8 cellular contexts compared by ENCODE assay signal in genomic region chrX:13090261-13091110, GRCh38. TPM values are rescaled to one million over a fixed set of nuclear protein-coding genes. Genes with fewer than 3 reads are reported as not detected.
A peak's percentile ranks its signal among the peaks of the same experiment; 100 is the strongest.
DNase-seq lines count a peak whose midpoint lies in the region; ATAC-seq and TF ChIP-seq lines count a peak whose summit lies in the region.

No MANE protein-coding gene starts in this region.

- peaks cover 81% of the 10 kb centered on the region for H3K4me1 Mint-ChIP-seq in activated CD8-positive, alpha-beta T cell treated with anti-CD3 and anti-CD28 coated beads for 36 hours (ENCODE audit: low read depth)
- H3K4me1 Mint-ChIP-seq in progenitor cell of endocrine pancreas (ENCODE audit: low read depth) = peaks cover 1% of the 10 kb centered on the region

- peak overlapping the region; percentile 97 for H3K27ac Mint-ChIP-seq in activated CD8-positive, alpha-beta T cell treated with anti-CD3 and anti-CD28 coated beads for 36 hours
- no peak overlapping the region for H3K27ac Mint-ChIP-seq in progenitor cell of endocrine pancreas

- ATAC-seq in activated CD4-positive, CD25-positive, alpha-beta regulatory T cell treated with anti-CD3 and anti-CD28 coated beads, Interleukin-2, amount 50 U/mL, for 24 hours = peak; percentile 9 to 25
- peak; percentile 26 for ATAC-seq in activated CD8-positive, alpha-beta T cell treated with anti-CD3 and anti-CD28 coated beads for 36 hours
- ATAC-seq in HG02884 (IDR thresholded peaks at IDR 0.05; ENCODE audit: unreplicated experiment) = no peak

- H3K4me3 ChIP-seq in BE2C (ENCODE audit: low read depth, low read length) = no peak overlapping the region

- no peaks in the 10 kb centered on the region for H3K27me3 Mint-ChIP-seq in activated CD8-positive, alpha-beta T cell treated with anti-CD3 and anti-CD28 coated beads for 36 hours
- H3K27me3 Mint-ChIP-seq in progenitor cell of endocrine pancreas = no peaks in the 10 kb centered on the region

- no peaks in the 10 kb centered on the region for H3K9me3 ChIP-seq in BE2C

- no peak for TF ChIP-seq CTCF in activated CD8-positive, alpha-beta T cell treated with anti-CD3 and anti-CD28 coated beads for 36 hours (IDR thresholded peaks at IDR 0.05)
- TF ChIP-seq CTCF in BE2C (IDR thresholded peaks at IDR 0.05; ENCODE audit: low read depth, low read length) (no peak), progenitor cell of endocrine pancreas (IDR thresholded peaks at IDR 0.05; ENCODE audit: unreplicated experiment) (no peak)

- no peaks in the 10 kb centered on the region for H3K36me3 ChIP-seq in BE2C

- intact Hi-C loops in activated CD8-positive, alpha-beta T cell treated with anti-CD3 and anti-CD28 coated beads for 36 hours (cut with micrococcal nuclease) = loop anchor here (10.0 kb wide), 2 partner anchors 74 to 164 kb away; no protein-coding TSS in a partner anchor

- H3K27ac ChIP-seq in substantia nigra (ENCODE audit: low read depth, low read length, poor library complexity, severe bottlenecking) = peak overlapping the region; percentile 43

- POLR2A ChIA-PET in activated CD8-positive, alpha-beta T cell treated with anti-CD3 and anti-CD28 coated beads for 36 hours (lab: Charles Lee) = interaction anchor here (0.8 to 19.9 kb wide), 14 partner anchors 14 to 141 kb away, joined by 3 to 333 read pairs (median 5); partner anchors contain the start of gene TMSB4X

- H3K27me3 ChIP-seq in BE2C = no peaks in the 10 kb centered on the region

- CTCF ChIA-PET in activated CD8-positive, alpha-beta T cell treated with anti-CD3 and anti-CD28 coated beads for 36 hours (lab: Charles Lee) = interaction anchor here (0.6 to 5.4 kb wide), 12 partner anchors 9 to 398 kb away, joined by 3 to 47 read pairs (median 7); no protein-coding TSS in a partner anchor

- no peak for DNase-seq in activated CD4-positive, CD25-positive, alpha-beta regulatory T cell (lab: John Stamatoyannopoulos, UW)
- DNase-seq in activated CD8-positive, alpha-beta T cell treated with anti-CD3 and anti-CD28 coated beads for 36 hours = peak; percentile 46
- peak; percentile 81 for DNase-seq in iris pigment epithelial cell (ENCODE audit: low read depth)
- peak in 3 of 49 donors; percentile 1 to 19 (median 3) for DNase-seq in substantia nigra (lab: John Stamatoyannopoulos, UW)
- DNase-seq in BE2C = no peak
- DNase-seq in progenitor cell of endocrine pancreas (ENCODE audit: low spot score, unreplicated experiment) = no peak

- H3K4me1 ChIP-seq in BE2C = no peaks in the 10 kb centered on the region

- peaks cover 1% of the 10 kb centered on the region for H3K36me3 Mint-ChIP-seq in activated CD8-positive, alpha-beta T cell treated with anti-CD3 and anti-CD28 coated beads for 36 hours (ENCODE audit: low read depth)
- H3K36me3 Mint-ChIP-seq in progenitor cell of endocrine pancreas (ENCODE audit: insufficient read depth) = no peaks in the 10 kb centered on the region

- peak overlapping the region; percentile 68 for H3K4me3 Mint-ChIP-seq in activated CD8-positive, alpha-beta T cell treated with anti-CD3 and anti-CD28 coated beads for 36 hours
- H3K4me3 Mint-ChIP-seq in progenitor cell of endocrine pancreas (ENCODE audit: low read depth) = no peak overlapping the region

- H3K9me3 Mint-ChIP-seq in activated CD8-positive, alpha-beta T cell treated with anti-CD3 and anti-CD28 coated beads for 36 hours = no peaks in the 10 kb centered on the region
- H3K9me3 Mint-ChIP-seq in progenitor cell of endocrine pancreas (ENCODE audit: low read depth) = peaks cover 19% of the 10 kb centered on the region

RNA-seq across cellular contexts. Expression of gene FAM9C, which starts 46.1 kb away (rescaled TPM):
- not detected for total RNA-seq in activated CD8-positive, alpha-beta T cell treated with anti-CD3 and anti-CD28 coated beads for 36 hours
- not detected for polyA plus RNA-seq in BE2C (2012; ENCODE audit: insufficient read depth, insufficient read length, low read depth)
- total RNA-seq in progenitor cell of endocrine pancreas = not detected in 2 replicates

Comparison
In these comparisons a context has a peak if more than half of its experiments do, and no peak if none do; other contexts are left out.
1. DNase-seq: peak in activated CD8-positive, alpha-beta T cell treated with anti-CD3 and anti-CD28 coated beads for 36 hours (single experiment) and iris pigment epithelial cell (single experiment); none in activated CD4-positive, CD25-positive, alpha-beta regulatory T cell (0 of 4), BE2C (single experiment) and progenitor cell of endocrine pancreas (single experiment).